ENCODE assay signal across 8 cellular contexts in genomic region chr13:78657699-78658629, GRCh38. TPM values are rescaled to one million over a fixed set of nuclear protein-coding genes. Genes with fewer than 3 reads are reported as not detected.
A peak's percentile ranks its signal among the peaks of the same experiment; 100 is the strongest.
DNase-seq lines count a peak whose midpoint lies in the region; ATAC-seq and TF ChIP-seq lines count a peak whose summit lies in the region.

No MANE protein-coding gene starts in this region.

- peak overlapping the region; percentile 99 for H3K27ac Mint-ChIP-seq in T-helper 17 cell

- peak overlapping the region; percentile 91 for H3K4me3 ChIP-seq in fibroblast of pulmonary artery (replicated peaks; ENCODE audit: low read depth, low read length)

- no peaks in the 10 kb centered on the region for H3K27me3 Mint-ChIP-seq in T-helper 17 cell

- DNase-seq in AML-193 (lab: John Stamatoyannopoulos, UW) (peak; percentile 29 to 30), T-helper 17 cell (no peak), fibroblast of pulmonary artery (ENCODE audit: low read depth) (peak; percentile 17), pons (ENCODE audit: low spot score) (peak; percentile 36), ureter (ENCODE audit: low spot score) (no peak), omental fat pad (ENCODE audit: low spot score) (no peak)

- peaks cover 6% of the 10 kb centered on the region for H3K36me3 Mint-ChIP-seq in T-helper 17 cell (ENCODE audit: low read depth)

- peaks cover 35% of the 10 kb centered on the region for H3K4me1 Mint-ChIP-seq in T-helper 17 cell

- ATAC-seq in GM18907 (IDR thresholded peaks at IDR 0.05; ENCODE audit: unreplicated experiment) (peak; percentile 23), HG03442 (IDR thresholded peaks at IDR 0.05; ENCODE audit: unreplicated experiment) (peak; percentile 22), T-helper 17 cell (no peak), omental fat pad (ENCODE audit: low FRiP score) (no peak)

- H3K4me3 Mint-ChIP-seq in T-helper 17 cell = peak overlapping the region; percentile 100

- H3K9me3 ChIP-seq in T-helper 17 cell (ENCODE audit: control insufficient read depth, low read length, poor library complexity, severe bottlenecking) = no peaks in the 10 kb centered on the region

- TF ChIP-seq CTCF in fibroblast of pulmonary artery (IDR thresholded peaks at IDR 0.05; ENCODE audit: low read length, missing control alignments) (no peak), omental fat pad (IDR thresholded peaks at IDR 0.05) (no peak)

RNA-seq across cellular contexts. Expression of gene OBI1, which starts 1.0 kb away (rescaled TPM):
- total RNA-seq in T-helper 17 cell = 1 to 10 TPM; 2.5 to 4.5 TPM
- total RNA-seq in ureter = 14.9 TPM
- 10 to 100 TPM in 2 of 4 donors, 1 to 10 TPM in 2; 5.8 to 14.7 (median 10.0) TPM for total RNA-seq in omental fat pad

RNA-seq across cellular contexts. Expression of gene POU4F1, which starts 54.6 kb away (rescaled TPM):
- total RNA-seq in T-helper 17 cell (under 1 TPM; 0.18 to 0.20 TPM), ureter (not detected), omental fat pad (not detected)

Comparison
In these comparisons a context has a peak if more than half of its experiments do, and no peak if none do; other contexts are left out.
1. DNase-seq: peak in AML-193 (2 of 2), fibroblast of pulmonary artery (single experiment) and pons (single experiment); none in T-helper 17 cell (0 of 3), ureter (single experiment) and omental fat pad (single experiment).
2. ATAC-seq: peak in GM18907 (single experiment) and HG03442 (single experiment); none in T-helper 17 cell (single experiment) and omental fat pad (single experiment).